In genomic region chr12:6866920-6867406, GRCh38 we compare ENCODE assay signal across 8 cellular contexts. TPM values are rescaled to one million over a fixed set of nuclear protein-coding genes. Genes with fewer than 3 reads are reported as not detected.
A peak's percentile ranks its signal among the peaks of the same experiment; 100 is the strongest.
DNase-seq lines count a peak whose midpoint lies in the region; ATAC-seq and TF ChIP-seq lines count a peak whose summit lies in the region.

No MANE protein-coding gene starts in this region.

- H3K4me3 Mint-ChIP-seq in CD4-positive, CD25-positive, alpha-beta regulatory T cell: peak overlapping the region; percentile 91 to 97 (median 94)

- H3K4me1 ChIP-seq in CD4-positive, CD25-positive, alpha-beta regulatory T cell (ENCODE audit: control insufficient read depth, insufficient read depth, low read length, poor library complexity, severe bottlenecking): peaks cover 42% of the 10 kb centered on the region
- H3K4me1 ChIP-seq in mononuclear cell (ENCODE audit: insufficient read depth, low read length) (peaks cover 43% of the 10 kb centered on the region), aorta (ENCODE audit: control insufficient read depth in 1 of 2, insufficient read depth in 2 of 2, low read length in 2 of 2) (peaks cover 0 to 1% of the 10 kb centered on the region in 2 donors)

- 0 to 1% methylated on average over 31 to 32 of the region's 32 CpGs for WGBS in aorta, 2 donors

- H3K27ac Mint-ChIP-seq in CD4-positive, CD25-positive, alpha-beta regulatory T cell: peak overlapping the region; percentile 58 to 98 (median 83)

- no peaks in the 10 kb centered on the region for H3K9me3 Mint-ChIP-seq in CD4-positive, CD25-positive, alpha-beta regulatory T cell

- DNase-seq in CD4-positive, CD25-positive, alpha-beta regulatory T cell: no peak
- DNase-seq in MV-4-11 (lab: John Stamatoyannopoulos, UW) (peak; percentile 74), coronary artery (ENCODE audit: low spot score) (peak; percentile 92), aorta (peak; percentile 83 to 91), NCI-H524 treated with DMSO at 0.1 percent for 48 hours (lab: John Stamatoyannopoulos, UW) (no peak)
- DNase-seq in stimulated activated CD4-positive, alpha-beta T cell treated with anti-CD3 and anti-CD28 coated beads, Interleukin-4, amount 100 ng/mL, for 1 hour: no peak

- H3K27me3 ChIP-seq in CD4-positive, CD25-positive, alpha-beta regulatory T cell (ENCODE audit: control insufficient read depth, insufficient read depth, low read length): no peaks in the 10 kb centered on the region
- H3K27me3 ChIP-seq in mononuclear cell (ENCODE audit: insufficient read depth, low read length) (no peaks in the 10 kb centered on the region), aorta (ENCODE audit: control insufficient read depth in 1 of 2, insufficient read depth in 2 of 2, low read length in 1 of 2) (no peaks in the 10 kb centered on the region)

- H3K4me3 ChIP-seq in CD4-positive, CD25-positive, alpha-beta regulatory T cell (ENCODE audit: low read depth, low read length): peak overlapping the region; percentile 59
- H3K4me3 ChIP-seq in coronary artery: peak overlapping the region; percentile 81
- H3K4me3 ChIP-seq in mononuclear cell (ENCODE audit: low read length): peak overlapping the region; percentile 78
- H3K4me3 ChIP-seq in aorta (ENCODE audit: low read length in 2 of 2): peak overlapping the region in 1 of 2 donors; percentile 88

- H3K36me3 ChIP-seq in CD4-positive, CD25-positive, alpha-beta regulatory T cell (ENCODE audit: control insufficient read depth, insufficient read depth, low read length): peaks cover 29% of the 10 kb centered on the region
- peaks cover 2 to 3% of the 10 kb centered on the region in 2 donors for H3K36me3 ChIP-seq in aorta (ENCODE audit: control insufficient read depth in 1 of 2, insufficient read depth in 2 of 2, low read length in 1 of 2)

- intact Hi-C loops in aorta (cut with DNase I): loop anchor here (2.0 to 5.0 kb wide), 3 partner anchors 14 to 75 kb away; partner anchors contain the start of genes ATN1 (in 1 of the 2), C12orf57 (in 1 of the 2), RNU7-1 (in 1 of the 2) and USP5 (in 1 of the 2)

- peaks cover 24% of the 10 kb centered on the region for H3K36me3 Mint-ChIP-seq in CD4-positive, CD25-positive, alpha-beta regulatory T cell

- peak in 1 of 2 donors; percentile 6 for ATAC-seq in CD4-positive, CD25-positive, alpha-beta regulatory T cell (ENCODE audit: low read depth in 2 of 2)
- ATAC-seq in GM21381 (IDR thresholded peaks at IDR 0.05; ENCODE audit: unreplicated experiment) (peak; percentile 5), aorta (ENCODE audit: low FRiP score) (peak; percentile 20)

- H3K9me3 ChIP-seq in CD4-positive, CD25-positive, alpha-beta regulatory T cell (ENCODE audit: control insufficient read depth in 2 of 2, low read length in 2 of 2): no peaks in the 10 kb centered on the region
- H3K9me3 ChIP-seq in mononuclear cell (ENCODE audit: low read depth, low read length) (no peaks in the 10 kb centered on the region), aorta (ENCODE audit: control insufficient read depth, low read length) (no peaks in the 10 kb centered on the region)

- H3K27me3 Mint-ChIP-seq in CD4-positive, CD25-positive, alpha-beta regulatory T cell: no peaks in the 10 kb centered on the region

- TF ChIP-seq CTCF in coronary artery (IDR thresholded peaks at IDR 0.05): no peak

- H3K27ac ChIP-seq in CD4-positive, CD25-positive, alpha-beta regulatory T cell (ENCODE audit: insufficient read depth, low read length, poor library complexity, severe bottlenecking): peak overlapping the region; percentile 78
- H3K27ac ChIP-seq in coronary artery (peak overlapping the region; percentile 93 to 99), aorta (ENCODE audit: low read depth in 1 of 2, low read length in 2 of 2) (peak overlapping the region in 1 of 2 donors; percentile 77)

- H3K4me1 Mint-ChIP-seq in CD4-positive, CD25-positive, alpha-beta regulatory T cell: peaks cover 3 to 49% (median 26%) of the 10 kb centered on the region in 4 donors

RNA-seq across cellular contexts. Expression of gene TPI1, which starts 0.4 kb away (rescaled TPM):
- total RNA-seq in CD4-positive, CD25-positive, alpha-beta regulatory T cell: 153 TPM
- 100 to 1,000 TPM; 493 to 633 (median 527) TPM for polyA plus RNA-seq in CD4-positive, CD25-positive, alpha-beta regulatory T cell
- total RNA-seq in mononuclear cell (202 TPM), aorta (100 to 1,000 TPM; 317 TPM)
- polyA plus RNA-seq in aorta: 100 to 1,000 TPM; 310 to 314 TPM

RNA-seq across cellular contexts. Expression of gene SPSB2, which starts 6.1 kb away (rescaled TPM):
- 8.2 TPM for total RNA-seq in CD4-positive, CD25-positive, alpha-beta regulatory T cell
- 10 to 100 TPM in 3 of 4 donors, 1 to 10 TPM in 1; 8.0 to 19.2 (median 13.2) TPM for polyA plus RNA-seq in CD4-positive, CD25-positive, alpha-beta regulatory T cell
- total RNA-seq in mononuclear cell (1.6 TPM), aorta (10 to 100 TPM in 1 of 2 donors, 1 to 10 TPM in 1; 4.2 to 10.2 TPM)
- polyA plus RNA-seq in aorta: 10 to 100 TPM; 11.1 to 14.3 TPM

RNA-seq across cellular contexts. Expression of gene USP5, which starts 15.0 kb away (rescaled TPM):
- total RNA-seq in CD4-positive, CD25-positive, alpha-beta regulatory T cell: 63.5 TPM
- polyA plus RNA-seq in CD4-positive, CD25-positive, alpha-beta regulatory T cell: 10 to 100 TPM; 44.4 to 57.0 (median 48.4) TPM
- total RNA-seq in mononuclear cell (16.4 TPM), aorta (10 to 100 TPM; 59.5 to 64.6 TPM)
- 10 to 100 TPM; 26.7 to 47.0 TPM for polyA plus RNA-seq in aorta

RNA-seq across cellular contexts. Expression of gene CDCA3, which starts 15.9 kb away (rescaled TPM):
- total RNA-seq in CD4-positive, CD25-positive, alpha-beta regulatory T cell: 1.9 TPM
- polyA plus RNA-seq in CD4-positive, CD25-positive, alpha-beta regulatory T cell: 1 to 10 TPM; 1.7 to 4.0 (median 2.1) TPM
- total RNA-seq in mononuclear cell (0.10 TPM), aorta (1 to 10 TPM in 1 of 2 donors, under 1 TPM in 1; 0.42 to 2.1 TPM)
- polyA plus RNA-seq in aorta: 10 to 100 TPM in 1 of 2 donors, 1 to 10 TPM in 1; 3.6 to 12.6 TPM

RNA-seq across cellular contexts. Expression of gene GNB3, which starts 26.2 kb away (rescaled TPM):
- not detected for total RNA-seq in CD4-positive, CD25-positive, alpha-beta regulatory T cell
- not detected for polyA plus RNA-seq in CD4-positive, CD25-positive, alpha-beta regulatory T cell
- 0.21 TPM for total RNA-seq in mononuclear cell
- total RNA-seq in aorta: 10 to 100 TPM in 1 of 2 donors, 1 to 10 TPM in 1; 8.2 to 13.7 TPM
- polyA plus RNA-seq in aorta: 10 to 100 TPM in 1 of 2 donors, 1 to 10 TPM in 1; 6.0 to 32.9 TPM

Comparison
In these comparisons a context has a peak if more than half of its experiments do, and no peak if none do; other contexts are left out.
1. DNase-seq: peak in MV-4-11 (single experiment), coronary artery (single experiment) and aorta (2 of 2); none in CD4-positive, CD25-positive, alpha-beta regulatory T cell (0 of 3), NCI-H524 treated with DMSO at 0.1 percent for 48 hours (single experiment) and stimulated activated CD4-positive, alpha-beta T cell treated with anti-CD3 and anti-CD28 coated beads, Interleukin-4, amount 100 ng/mL, for 1 hour (single experiment).